In genomic region chr13:30123575-30123974, GRCh38 we compare ENCODE assay signal across 14 cellular contexts.
DNase-seq lines count a peak whose midpoint lies in the region; ATAC-seq and TF ChIP-seq lines count a peak whose summit lies in the region.
"Had no signal": no experiment of that assay in that cellular context is flagged by ENCODE, and none has a peak within 500 bp of the region (broad histone marks: within the 10 kb centered on the region; RNA-seq: fewer than 3 reads in every experiment).

No MANE protein-coding gene starts in this region.

- H3K27me3 ChIP-seq in rectal smooth muscle tissue (ENCODE audit: control insufficient read depth, insufficient read depth, low read length) (no peaks in the 10 kb centered on the region), uterus (no peaks in the 10 kb centered on the region), ascending aorta (no peaks in the 10 kb centered on the region)
- H3K27me3 ChIP-seq: BE2C had no signal

- H3K36me3 Mint-ChIP-seq in T-helper 17 cell (ENCODE audit: low read depth), result peaks cover 2% of the 10 kb centered on the region
- H3K36me3 Mint-ChIP-seq in effector memory CD8-positive, alpha-beta T cell (ENCODE audit: insufficient read depth), result no peaks in the 10 kb centered on the region
- H3K36me3 Mint-ChIP-seq: CD4-positive, alpha-beta memory T cell had no signal

- H3K9me3 ChIP-seq in T-helper 17 cell (ENCODE audit: control insufficient read depth, low read length, poor library complexity, severe bottlenecking), result no peaks in the 10 kb centered on the region
- no peaks in the 10 kb centered on the region for H3K9me3 ChIP-seq in uterus
- H3K9me3 ChIP-seq in ascending aorta, result no peaks in the 10 kb centered on the region
- H3K9me3 ChIP-seq: A549, BE2C, HAP-1 had no signal

- H3K36me3 ChIP-seq in rectal smooth muscle tissue (ENCODE audit: control insufficient read depth, insufficient read depth, low read length) (no peaks in the 10 kb centered on the region), uterus (no peaks in the 10 kb centered on the region), ascending aorta (no peaks in the 10 kb centered on the region)
- H3K36me3 ChIP-seq: BE2C, HAP-1 had no signal

- H3K27ac ChIP-seq in rectal smooth muscle tissue (ENCODE audit: low read depth, low read length) (peak overlapping the region; percentile 86), uterus (peak overlapping the region; percentile 74 to 89), ascending aorta (no peak overlapping the region)
- H3K27ac ChIP-seq: A549, C4-2B had no signal

- H3K4me1 Mint-ChIP-seq in T-helper 17 cell, result peaks cover 33% of the 10 kb centered on the region
- peaks cover 31 to 38% of the 10 kb centered on the region in 2 donors for H3K4me1 Mint-ChIP-seq in effector memory CD8-positive, alpha-beta T cell (ENCODE audit: low read depth in 2 of 2)

- no peak overlapping the region for H3K4me3 ChIP-seq in rectal smooth muscle tissue (ENCODE audit: low read length)
- no peak overlapping the region for H3K4me3 ChIP-seq in uterus
- H3K4me3 ChIP-seq in ascending aorta, result no peak overlapping the region
- H3K4me3 ChIP-seq: A549, GM12878, HAP-1 had no signal

- H3K4me3 Mint-ChIP-seq in T-helper 17 cell, result no peak overlapping the region
- no peak overlapping the region for H3K4me3 Mint-ChIP-seq in effector memory CD8-positive, alpha-beta T cell
- H3K4me3 Mint-ChIP-seq: CD4-positive, alpha-beta memory T cell had no signal

- ATAC-seq in T-helper 17 cell, result no peak
- no peak for ATAC-seq in effector memory CD8-positive, alpha-beta T cell (replicated peaks)
- ATAC-seq: A549, GM12878, HepG2 had no signal

- TF ChIP-seq POLR2A in uterus (IDR thresholded peaks at IDR 0.05), result no peak

- intact Hi-C loops in uterus (cut with DNase I; ENCODE audit: low total_unique reads) (no loop called here), ascending aorta (cut with DNase I) (no loop called here)

- H3K27ac Mint-ChIP-seq in T-helper 17 cell, result peak overlapping the region; percentile 74
- peak overlapping the region; percentile 10 to 41 for H3K27ac Mint-ChIP-seq in effector memory CD8-positive, alpha-beta T cell

- H3K9me3 Mint-ChIP-seq in effector memory CD8-positive, alpha-beta T cell, result no peaks in the 10 kb centered on the region
- H3K9me3 Mint-ChIP-seq: CD4-positive, alpha-beta memory T cell had no signal

- peaks cover 41% of the 10 kb centered on the region for H3K4me1 ChIP-seq in rectal smooth muscle tissue (ENCODE audit: control insufficient read depth, insufficient read depth, low read length)
- H3K4me1 ChIP-seq in uterus, result peaks cover 17 to 22% of the 10 kb centered on the region in 2 donors
- H3K4me1 ChIP-seq in ascending aorta, result no peaks in the 10 kb centered on the region
- H3K4me1 ChIP-seq: BE2C, HAP-1 had no signal

- TF ChIP-seq CTCF in uterus (IDR thresholded peaks at IDR 0.05) (no peak), ascending aorta (IDR thresholded peaks at IDR 0.05) (no peak)

- no peaks in the 10 kb centered on the region for H3K27me3 Mint-ChIP-seq in T-helper 17 cell
- H3K27me3 Mint-ChIP-seq in effector memory CD8-positive, alpha-beta T cell, result no peaks in the 10 kb centered on the region

- DNase-seq in T-helper 17 cell, result no peak
- no peak for DNase-seq in effector memory CD8-positive, alpha-beta T cell
- DNase-seq in uterus, result no peak
- DNase-seq in ascending aorta (ENCODE audit: low spot score in 2 of 2), result no peak
- DNase-seq in GM19238 (ENCODE audit: insufficient read length, low spot score), result no peak
- DNase-seq in stimulated activated CD4-positive, alpha-beta T cell treated with anti-CD3 and anti-CD28 coated beads, Interleukin-4, amount 100 ng/mL, for 4 hours, result no peak
- DNase-seq: BE2C; CD4-positive, alpha-beta memory T cell had no signal

- H3K9ac ChIP-seq in rectal smooth muscle tissue (ENCODE audit: low read length), result no peak overlapping the region

Comparison
In these comparisons a context has a peak if more than half of its experiments do, and no peak if none do; other contexts are left out.
1. H3K27ac ChIP-seq: peak in rectal smooth muscle tissue (single experiment) and uterus (2 of 2); none in ascending aorta (0 of 2).